In the genomic region with DNA sequence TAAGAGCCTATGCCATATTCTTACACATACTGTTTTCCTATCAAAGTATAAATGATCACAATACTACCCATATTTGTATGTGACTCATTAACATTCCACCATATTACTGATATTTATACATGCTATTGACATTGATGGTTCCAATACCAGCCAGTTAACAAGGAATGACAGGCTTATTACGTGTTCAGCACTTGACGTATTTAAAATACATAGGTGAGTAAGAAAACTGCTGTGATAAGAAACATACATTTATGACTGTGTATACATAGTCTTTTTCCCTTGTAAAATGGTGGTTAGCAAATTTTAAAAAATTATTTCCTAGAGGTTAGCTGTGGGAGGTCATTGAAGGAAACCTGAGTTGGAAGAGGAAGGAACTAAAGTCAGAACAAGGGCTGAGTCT, we compare ENCODE assay signal across 10 cellular contexts.
"Had no signal": no experiment of that assay in that cellular context is flagged by ENCODE, and none has a peak within 500 bp of the region (broad histone marks: within the 10 kb centered on the region; RNA-seq: fewer than 3 reads in every experiment).

No MANE protein-coding gene starts in this region.

- H3K9ac ChIP-seq: GM23248 had no signal

- DNase-seq: GM23248, GOT3, H9, HCEC 1CT, HFFc6 had no signal

- H3K4me3 Mint-ChIP-seq: GM23338, H9, HFFc6 had no signal

- ATAC-seq: GM23338, HCT116 had no signal

- H2AFZ ChIP-seq: GM23248, GM23338 had no signal

- FAIRE-seq: H1, H54 had no signal

- H3K4me2 ChIP-seq: GM23338 had no signal

- H3K4me1 ChIP-seq: HAP-1 had no signal

- H3K27ac ChIP-seq: GM23248 had no signal

- H3K36me3 ChIP-seq: HAP-1 had no signal

- H3K4me3 ChIP-seq: GM23248, GM23338, HAP-1 had no signal

- H3K27ac Mint-ChIP-seq: GM23338, H9, HFFc6 had no signal

- H3K9me3 ChIP-seq: HAP-1 had no signal
